ENCODE assay signal across 14 cellular contexts in genomic region chr15:22873204-22873701, GRCh38. TPM values are rescaled to one million over a fixed set of nuclear protein-coding genes. Genes with fewer than 3 reads are reported as not detected.
DNase-seq lines count a peak whose midpoint lies in the region; TF ChIP-seq lines count a peak whose summit lies in the region.
"Had no signal": no experiment of that assay in that cellular context is flagged by ENCODE, and none has a peak within 500 bp of the region (broad histone marks: within the 10 kb centered on the region; RNA-seq: fewer than 3 reads in every experiment).

No MANE protein-coding gene starts in this region.

- peaks cover 44% of the 10 kb centered on the region for H3K36me3 Mint-ChIP-seq in type B pancreatic cell

- peak; percentile 21 for DNase-seq in NCI-H82 (lab: John Stamatoyannopoulos, UW)
- DNase-seq in NCI-H82 treated with DMSO at 0.1 percent for 48 hours (lab: John Stamatoyannopoulos, UW; ENCODE audit: unreplicated experiment): no peak
- peak; percentile 84 for DNase-seq in amniotic epithelial cell (ENCODE audit: low read depth)
- DNase-seq in iPS-NIHi11 (ENCODE audit: low spot score): peak; percentile 57
- DNase-seq in type B pancreatic cell (ENCODE audit: extremely low spot score, unreplicated experiment): no peak
- no peak for DNase-seq in stimulated activated CD4-positive, alpha-beta T cell treated with anti-CD3 and anti-CD28 coated beads, Interleukin-2, amount 100 ng/mL, for 24 hours
- no peak for DNase-seq in tibial artery
- no peak for DNase-seq in DMS153 treated with DMSO at 0.1 percent for 48 hours (lab: John Stamatoyannopoulos, UW; ENCODE audit: unreplicated experiment)
- DNase-seq: activated CD8-positive, alpha-beta T cell treated with anti-CD3 and anti-CD28 coated beads, Interleukin-2, amount 10 ng/mL, durations not matched to agents 7 days and 5 days; activated naive CD8-positive, alpha-beta T cell treated with anti-CD3 and anti-CD28 coated beads, Interleukin-2, amount 10 ng/mL, durations not matched to agents 7 days and 5 days; effector memory CD8-positive, alpha-beta T cell; NCI-H524 treated with DMSO at 0.1 percent for 48 hours; stimulated activated CD4-positive, alpha-beta T cell treated with anti-CD3 and anti-CD28 coated beads, Interleukin-4, amount 100 ng/mL, for 4 hours had no signal

- peaks cover 90 to 100% (median 91%) of the 10 kb centered on the region in 3 donors for H3K36me3 ChIP-seq in tibial artery

- H3K4me3 ChIP-seq in tibial artery: no peak overlapping the region
- H3K4me3 ChIP-seq: thoracic aorta had no signal

- peaks cover 0 to 5% (median 0%) of the 10 kb centered on the region in 4 donors for H3K4me1 ChIP-seq in tibial artery

- no peak overlapping the region for H3K4me3 Mint-ChIP-seq in type B pancreatic cell
- H3K4me3 Mint-ChIP-seq: activated CD8-positive, alpha-beta T cell treated with anti-CD3 and anti-CD28 coated beads, Interleukin-2, amount 10 ng/mL, durations not matched to agents 7 days and 5 days; activated naive CD8-positive, alpha-beta T cell treated with anti-CD3 and anti-CD28 coated beads, Interleukin-2, amount 10 ng/mL, durations not matched to agents 7 days and 5 days; effector memory CD8-positive, alpha-beta T cell had no signal

- H3K27ac Mint-ChIP-seq in type B pancreatic cell: peak overlapping the region; percentile 63
- H3K27ac Mint-ChIP-seq: activated CD8-positive, alpha-beta T cell treated with anti-CD3 and anti-CD28 coated beads, Interleukin-2, amount 10 ng/mL, durations not matched to agents 7 days and 5 days; activated naive CD8-positive, alpha-beta T cell treated with anti-CD3 and anti-CD28 coated beads, Interleukin-2, amount 10 ng/mL, durations not matched to agents 7 days and 5 days; effector memory CD8-positive, alpha-beta T cell had no signal

- no peaks in the 10 kb centered on the region for H3K9me3 Mint-ChIP-seq in type B pancreatic cell
- H3K9me3 Mint-ChIP-seq: activated naive CD8-positive, alpha-beta T cell treated with anti-CD3 and anti-CD28 coated beads, Interleukin-2, amount 10 ng/mL, durations not matched to agents 7 days and 5 days; effector memory CD8-positive, alpha-beta T cell had no signal

- H3K27me3 Mint-ChIP-seq in type B pancreatic cell: no peaks in the 10 kb centered on the region
- H3K27me3 Mint-ChIP-seq: activated naive CD8-positive, alpha-beta T cell treated with anti-CD3 and anti-CD28 coated beads, Interleukin-2, amount 10 ng/mL, durations not matched to agents 7 days and 5 days had no signal

- intact Hi-C loops in tibial artery (cut with DNase I; ENCODE audit: low total_unique reads): no loop called here

- H3K27ac ChIP-seq in tibial artery: no peak overlapping the region
- H3K27ac ChIP-seq: thoracic aorta had no signal

- H3K4me1 Mint-ChIP-seq in type B pancreatic cell (ENCODE audit: unreplicated experiment): no peaks in the 10 kb centered on the region
- H3K4me1 Mint-ChIP-seq: activated naive CD8-positive, alpha-beta T cell treated with anti-CD3 and anti-CD28 coated beads, Interleukin-2, amount 10 ng/mL, durations not matched to agents 7 days and 5 days had no signal

- no peaks in the 10 kb centered on the region for H3K9me3 ChIP-seq in tibial artery
- H3K9me3 ChIP-seq: thoracic aorta had no signal

- no peaks in the 10 kb centered on the region for H3K27me3 ChIP-seq in tibial artery

- no peak for TF ChIP-seq CTCF in type B pancreatic cell (conservative IDR thresholded peaks at IDR 0.05)
- no peak for TF ChIP-seq CTCF in tibial artery (IDR thresholded peaks at IDR 0.05)

RNA-seq across cellular contexts. Expression of gene NIPA2, which starts 34.8 kb away (rescaled TPM):
- 48.7 and 59.4 TPM in 2 replicates for total RNA-seq in type B pancreatic cell (ENCODE audit: low replicate concordance)

Comparison
In these comparisons a context has a peak if more than half of its experiments do, and no peak if none do; other contexts are left out.
1. DNase-seq: peak in NCI-H82 (single experiment), amniotic epithelial cell (single experiment) and iPS-NIHi11 (single experiment); none in NCI-H82 treated with DMSO at 0.1 percent for 48 hours (single experiment), type B pancreatic cell (single experiment), stimulated activated CD4-positive, alpha-beta T cell treated with anti-CD3 and anti-CD28 coated beads, Interleukin-2, amount 100 ng/mL, for 24 hours (0 of 2), tibial artery (0 of 2) and DMS153 treated with DMSO at 0.1 percent for 48 hours (single experiment).